12 cellular contexts compared by ENCODE assay signal in genomic region chr12:65778268-65779090, GRCh38. TPM values are rescaled to one million over a fixed set of nuclear protein-coding genes. Genes with fewer than 3 reads are reported as not detected.
DNase-seq lines count a peak whose midpoint lies in the region; ATAC-seq, FAIRE-seq and TF ChIP-seq lines count a peak whose summit lies in the region.
"Had no signal": no experiment of that assay in that cellular context is flagged by ENCODE, and none has a peak within 500 bp of the region (broad histone marks: within the 10 kb centered on the region; RNA-seq: fewer than 3 reads in every experiment).

No MANE protein-coding gene starts in this region.

- peak; percentile 49 for DNase-seq in MCF 10A (ENCODE audit: unreplicated experiment)
- no peak for DNase-seq in breast epithelium (ENCODE audit: low spot score in 2 of 2)
- peak; percentile 77 for DNase-seq in astrocyte (ENCODE audit: low read depth)
- DNase-seq in UCSD-AML1 (lab: John Stamatoyannopoulos, UW; ENCODE audit: unreplicated experiment) = no peak
- DNase-seq in naive thymus-derived CD8-positive, alpha-beta T cell = no peak
- no peak for DNase-seq in GM19239 (ENCODE audit: insufficient read length, low spot score)
- DNase-seq: activated CD8-positive, alpha-beta memory T cell treated with anti-CD3 and anti-CD28 coated beads, Interleukin-2, amount 50 U/mL, for 4 hours; effector CD4-positive, alpha-beta T cell; MV-4-11; NCI-H345 had no signal

- H3K4me3 ChIP-seq in breast epithelium (no peak overlapping the region), astrocyte (ENCODE audit: insufficient read depth, low read depth, low read length) (no peak overlapping the region), iPS-20b (ENCODE audit: low read length) (peak overlapping the region; percentile 27; the same call in 1 of the 2 replicates)

- no peak overlapping the region for H3K27ac ChIP-seq in breast epithelium
- H3K27ac ChIP-seq in astrocyte (ENCODE audit: low read depth, low read length) = no peak overlapping the region
- no peak overlapping the region for H3K27ac ChIP-seq in iPS-20b (ENCODE audit: low read length)

- H3K4me1 Mint-ChIP-seq in MCF 10A (ENCODE audit: insufficient read depth, unreplicated experiment) = peaks cover 14% of the 10 kb centered on the region
- peaks cover 22% of the 10 kb centered on the region for H3K4me1 Mint-ChIP-seq in astrocyte (ENCODE audit: low read depth, unreplicated experiment)
- no peaks in the 10 kb centered on the region for H3K4me1 Mint-ChIP-seq in naive thymus-derived CD8-positive, alpha-beta T cell

- CTCF ChIA-PET in MCF 10A (lab: Yijun Ruan, JAX) = interaction anchor here (0.6 to 1.3 kb wide), 4 partner anchors 13 to 680 kb away, joined by 3 read pairs; no protein-coding TSS in a partner anchor

- H3K9ac ChIP-seq in astrocyte (ENCODE audit: low read length) = peak overlapping the region; percentile 5
- H3K9ac ChIP-seq in iPS-20b (ENCODE audit: low read depth, low read length) = peak overlapping the region; percentile 45; the same call in 1 of the 2 replicates

- no peak overlapping the region for H2AFZ ChIP-seq in astrocyte (ENCODE audit: low read depth, low read length)

- intact Hi-C loops in MCF 10A (cut with micrococcal nuclease) = no loop called here
- intact Hi-C loops in breast epithelium (cut with DNase I; ENCODE audit: low total_unique reads) = no loop called here

- no peak for ATAC-seq in naive thymus-derived CD8-positive, alpha-beta T cell
- ATAC-seq in HG02588 (IDR thresholded peaks at IDR 0.05; ENCODE audit: unreplicated experiment) = no peak

- H3K27ac Mint-ChIP-seq in MCF 10A (ENCODE audit: low read depth, unreplicated experiment) (peak overlapping the region; percentile 73), astrocyte (ENCODE audit: unreplicated experiment) (peak overlapping the region; percentile 22)
- H3K27ac Mint-ChIP-seq in naive thymus-derived CD8-positive, alpha-beta T cell = no peak overlapping the region

- TF ChIP-seq POLR2A in breast epithelium (IDR thresholded peaks at IDR 0.05) = no peak

- TF ChIP-seq CTCF in MCF 10A (IDR thresholded peaks at IDR 0.05; ENCODE audit: unreplicated experiment) (no peak), breast epithelium (IDR thresholded peaks at IDR 0.05) (no peak), astrocyte (IDR thresholded peaks at IDR 0.05; ENCODE audit: insufficient read depth, low read depth, low read length) (no peak)

- H3K9me3 ChIP-seq in breast epithelium (no peaks in the 10 kb centered on the region), astrocyte (ENCODE audit: insufficient read depth, low read depth, low read length) (peaks cover 2% of the 10 kb centered on the region), iPS-20b (ENCODE audit: insufficient read depth, low read depth, low read length) (peaks cover 8% of the 10 kb centered on the region)

- no peaks in the 10 kb centered on the region for H3K27me3 Mint-ChIP-seq in MCF 10A (ENCODE audit: insufficient read depth, unreplicated experiment)
- H3K27me3 Mint-ChIP-seq in astrocyte (ENCODE audit: low read depth, unreplicated experiment) = no peaks in the 10 kb centered on the region
- H3K27me3 Mint-ChIP-seq in naive thymus-derived CD8-positive, alpha-beta T cell = peaks cover 5 to 53% (median 19%) of the 10 kb centered on the region in 5 donors

- no peaks in the 10 kb centered on the region for H3K36me3 ChIP-seq in breast epithelium
- no peaks in the 10 kb centered on the region for H3K36me3 ChIP-seq in astrocyte (ENCODE audit: insufficient read depth, low read length)
- no peaks in the 10 kb centered on the region for H3K36me3 ChIP-seq in iPS-20b (ENCODE audit: insufficient read depth, low read depth, low read length)

- no peaks in the 10 kb centered on the region for H3K9me3 Mint-ChIP-seq in MCF 10A (ENCODE audit: unreplicated experiment)
- peaks cover 4% of the 10 kb centered on the region for H3K9me3 Mint-ChIP-seq in astrocyte (ENCODE audit: unreplicated experiment)
- peaks cover 0 to 8% (median 5%) of the 10 kb centered on the region in 9 donors for H3K9me3 Mint-ChIP-seq in naive thymus-derived CD8-positive, alpha-beta T cell

- POLR2A ChIA-PET in MCF 10A (lab: Yijun Ruan, JAX) = interaction anchor here (0.7 to 1.4 kb wide), 8 partner anchors 8 to 1009 kb away, joined by 3 to 6 read pairs (median 3); partner anchors contain the start of gene HMGA2
- POLR2A ChIA-PET in naive thymus-derived CD8-positive, alpha-beta T cell (lab: Charles Lee) = no interaction called here

- H3K79me2 ChIP-seq in astrocyte (ENCODE audit: insufficient read depth, low read length) = no peaks in the 10 kb centered on the region

- H3K4me2 ChIP-seq in astrocyte (ENCODE audit: low read length) = peak overlapping the region; percentile 76

- BruUV-seq in MCF 10A (replicated peaks; lab: Mats Ljungman, UMichigan) = no TSS peak

- H3K4me1 ChIP-seq in breast epithelium (no peaks in the 10 kb centered on the region), astrocyte (ENCODE audit: insufficient read depth, low read length) (peaks cover 15% of the 10 kb centered on the region), iPS-20b (ENCODE audit: insufficient read depth, low read length) (peaks cover 16% of the 10 kb centered on the region; the same call in 1 of the 2 replicates)

- H4K20me1 ChIP-seq in astrocyte (ENCODE audit: insufficient read depth, low read length) = no peaks in the 10 kb centered on the region

- no peaks in the 10 kb centered on the region for H3K27me3 ChIP-seq in breast epithelium
- H3K27me3 ChIP-seq in astrocyte (ENCODE audit: insufficient read depth, low read length) = no peaks in the 10 kb centered on the region
- H3K27me3 ChIP-seq in iPS-20b (ENCODE audit: insufficient read depth, low read length) = no peaks in the 10 kb centered on the region

- H3K4me3 Mint-ChIP-seq in MCF 10A (ENCODE audit: unreplicated experiment) (peak overlapping the region; percentile 18), astrocyte (ENCODE audit: unreplicated experiment) (peak overlapping the region; percentile 0)
- H3K4me3 Mint-ChIP-seq in naive thymus-derived CD8-positive, alpha-beta T cell = no peak overlapping the region

- FAIRE-seq in astrocyte (lab: Jason Lieb, UNC) = peak; percentile 54
- FAIRE-seq in GM19239 (lab: Jason Lieb, UNC) = no peak

- H3K36me3 Mint-ChIP-seq in MCF 10A (ENCODE audit: insufficient read depth, unreplicated experiment) = no peaks in the 10 kb centered on the region
- H3K36me3 Mint-ChIP-seq in astrocyte (ENCODE audit: low read depth, unreplicated experiment) = no peaks in the 10 kb centered on the region
- no peaks in the 10 kb centered on the region for H3K36me3 Mint-ChIP-seq in naive thymus-derived CD8-positive, alpha-beta T cell

RNA-seq across cellular contexts. Expression of gene HMGA2, which starts 45.8 kb away (rescaled TPM):
- total RNA-seq in MCF 10A (2022) (78.2 and 80.0 TPM in 2 replicates), breast epithelium (under 1 TPM in 1 of 3 donors, not detected in 2; 0.16 TPM), astrocyte (199 and 214 TPM in 2 replicates)
- not detected for total RNA-seq in naive thymus-derived CD8-positive, alpha-beta T cell
- polyA plus RNA-seq in naive thymus-derived CD8-positive, alpha-beta T cell = not detected

Comparison
In these comparisons a context has a peak if more than half of its experiments do, and no peak if none do; other contexts are left out.
1. DNase-seq: peak in MCF 10A (single experiment) and astrocyte (single experiment); none in breast epithelium (0 of 2), UCSD-AML1 (single experiment), naive thymus-derived CD8-positive, alpha-beta T cell (0 of 10) and GM19239 (single experiment).
2. RNA of gene HMGA2, which starts 45.8 kb away (total RNA-seq): 199 to 214 TPM in astrocyte and 78.2 to 80.0 TPM in MCF 10A; 0.16 TPM in breast epithelium and not detected in naive thymus-derived CD8-positive, alpha-beta T cell; every median in the first group is over 10 times any median in the second.
3. H3K27ac Mint-ChIP-seq: peak in MCF 10A (single experiment) and astrocyte (single experiment); none in naive thymus-derived CD8-positive, alpha-beta T cell (0 of 10).
4. H3K4me3 Mint-ChIP-seq: peak in MCF 10A (single experiment) and astrocyte (single experiment); none in naive thymus-derived CD8-positive, alpha-beta T cell (0 of 10).